16 cellular contexts compared by ENCODE assay signal in the genomic region with DNA sequence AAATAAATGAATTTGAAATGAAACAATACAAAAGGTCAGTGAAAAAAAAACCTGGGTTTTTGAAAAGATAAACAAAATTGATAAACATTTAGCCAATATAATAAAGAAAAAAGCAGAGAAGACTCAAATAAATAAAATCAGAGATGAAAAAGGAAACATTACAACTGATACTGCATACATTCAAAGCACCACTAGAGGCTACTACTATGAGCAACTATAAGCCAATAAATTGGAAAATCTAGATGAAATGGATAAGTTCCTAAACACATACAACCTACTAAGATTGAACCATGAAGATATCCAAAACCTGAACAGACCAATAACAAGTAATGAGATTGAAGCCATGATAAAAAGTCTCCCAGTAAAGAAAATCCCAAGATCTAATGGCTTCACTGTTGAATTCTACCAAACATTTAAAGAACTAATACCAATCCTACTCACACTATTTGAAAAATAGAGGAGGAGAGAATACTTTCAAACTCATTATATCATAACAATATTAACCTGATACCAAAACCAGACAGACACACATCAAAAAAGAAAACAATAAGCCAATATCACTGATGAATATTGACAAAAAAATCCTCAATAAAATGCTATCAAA.
DNase-seq lines count a peak whose midpoint lies in the region; TF ChIP-seq lines count a peak whose summit lies in the region.
"Had no signal": no experiment of that assay in that cellular context is flagged by ENCODE, and none has a peak within 500 bp of the region (broad histone marks: within the 10 kb centered on the region; RNA-seq: fewer than 3 reads in every experiment).

No MANE protein-coding gene starts in this region.

- H3K9me3 Mint-ChIP-seq in nephron progenitor cell: peaks cover 55% of the 10 kb centered on the region

- peaks cover 4% of the 10 kb centered on the region for H3K27me3 Mint-ChIP-seq in nephron progenitor cell (ENCODE audit: low read depth, poor library complexity)

- peak; percentile 43 for TF ChIP-seq CTCF in LNCaP clone FGC (IDR thresholded peaks at IDR 0.05; ENCODE audit: control insufficient read depth, extremely low read depth, insufficient read depth)
- TF ChIP-seq CTCF in brain microvascular endothelial cell (IDR thresholded peaks at IDR 0.05; ENCODE audit: low read depth, low read length, missing control alignments): peak; percentile 31
- TF ChIP-seq CTCF in nephron progenitor cell (IDR thresholded peaks at IDR 0.05): peak; percentile 7

- H3K4me3 ChIP-seq in LNCaP clone FGC (ENCODE audit: low read depth, low read length) (no peak overlapping the region), brain microvascular endothelial cell (ENCODE audit: low read depth, low read length) (no peak overlapping the region)
- H3K4me3 ChIP-seq: SJCRH30 had no signal

- peaks cover 5% of the 10 kb centered on the region for H3K4me1 Mint-ChIP-seq in nephron progenitor cell

- no peak overlapping the region for H3K4me3 Mint-ChIP-seq in nephron progenitor cell

- no peak overlapping the region for H3K27ac Mint-ChIP-seq in nephron progenitor cell
- H3K27ac Mint-ChIP-seq: activated naive CD4-positive, alpha-beta T cell treated with anti-CD3 and anti-CD28 coated beads, Interleukin-2, amount 50 U/mL, for 72 hours had no signal

- H3K27ac ChIP-seq in brain microvascular endothelial cell: no peak overlapping the region
- H3K27ac ChIP-seq: 22Rv1, SJCRH30 had no signal

- no peaks in the 10 kb centered on the region for H3K36me3 Mint-ChIP-seq in nephron progenitor cell (ENCODE audit: low read depth)

- no peaks in the 10 kb centered on the region for H3K27me3 ChIP-seq in brain microvascular endothelial cell (replicated peaks)
- H3K27me3 ChIP-seq: SJCRH30 had no signal

- in situ Hi-C loops in brain microvascular endothelial cell (cut with HindIII; ENCODE audit: low pct_ligation_motif_present, low sequenced_read_pairs): no loop called here

- peak; percentile 47 for DNase-seq in DMS53 (lab: John Stamatoyannopoulos, UW)
- no peak for DNase-seq in DMS53 treated with DMSO at 0.1 percent for 48 hours (lab: John Stamatoyannopoulos, UW; ENCODE audit: unreplicated experiment)
- no peak for DNase-seq in LNCaP clone FGC (ENCODE audit: low read depth)
- DNase-seq in brain microvascular endothelial cell: no peak
- DNase-seq in nephron progenitor cell: no peak
- DNase-seq in putamen (ENCODE audit: low spot score): no peak
- no peak for DNase-seq in globus pallidus (ENCODE audit: low spot score)
- no peak for DNase-seq in SHP77 (lab: John Stamatoyannopoulos, UW)
- DNase-seq: activated CD4-positive, alpha-beta T cell treated with anti-CD3 and anti-CD28 coated beads, Interleukin-2, amount 50 U/mL, for 1 hour; effector CD8-positive, alpha-beta T cell; GF-D8; NCI-H1930; SJCRH30; stimulated activated CD4-positive, alpha-beta T cell treated with anti-CD3 and anti-CD28 coated beads, Interleukin-4, amount 100 ng/mL, for 4 hours had no signal

- H3K36me3 ChIP-seq in brain microvascular endothelial cell (replicated peaks): no peaks in the 10 kb centered on the region
- H3K36me3 ChIP-seq: SJCRH30 had no signal
